8 cellular contexts compared by ENCODE assay signal in genomic region chr7:12623885-12624498, GRCh38. TPM values are rescaled to one million over a fixed set of nuclear protein-coding genes. Genes with fewer than 3 reads are reported as not detected.
DNase-seq lines count a peak whose midpoint lies in the region; ATAC-seq, FAIRE-seq and TF ChIP-seq lines count a peak whose summit lies in the region.

No MANE protein-coding gene starts in this region.

- peak; percentile 83 for FAIRE-seq in RCC 7860 (lab: Jason Lieb, UNC)

- H3K4me1 ChIP-seq in foreskin keratinocyte: peaks cover 3% of the 10 kb centered on the region
- peaks cover 0 to 6% (median 2%) of the 10 kb centered on the region in 4 donors for H3K4me1 ChIP-seq in upper lobe of left lung

- H3K27ac ChIP-seq in foreskin keratinocyte (no peak overlapping the region), upper lobe of left lung (no peak overlapping the region)

- no peak for TF ChIP-seq EP300 in upper lobe of left lung (IDR thresholded peaks at IDR 0.05)

- DNase-seq in NCI-H2171 treated with DMSO at 0.1 percent for 48 hours (lab: John Stamatoyannopoulos, UW) (peak; percentile 28), NCI-H2171 (lab: John Stamatoyannopoulos, UW) (no peak), RCC 7860 (ENCODE audit: low spot score) (peak; percentile 42), foreskin keratinocyte (peak in 1 of 2 donors; percentile 31), upper lobe of left lung (no peak), cerebellum (ENCODE audit: low spot score) (no peak)

- no peaks in the 10 kb centered on the region for H3K36me3 ChIP-seq in upper lobe of left lung

- WGBS in upper lobe of left lung, 2 donors: 23 to 25% methylated on average over 1 of the region's 1 CpG

- TF ChIP-seq CTCF in foreskin keratinocyte (conservative IDR thresholded peaks at IDR 0.05) (peak; percentile 88), upper lobe of left lung (IDR thresholded peaks at IDR 0.05) (peak; percentile 29 to 84 (median 72))

- H3K4me3 ChIP-seq in upper lobe of left lung: no peak overlapping the region

- no peak for TF ChIP-seq POLR2A in upper lobe of left lung (IDR thresholded peaks at IDR 0.05)

- no peaks in the 10 kb centered on the region for H3K9me3 ChIP-seq in upper lobe of left lung

- ATAC-seq in HG03280 (IDR thresholded peaks at IDR 0.05; ENCODE audit: unreplicated experiment) (peak; percentile 53), foreskin keratinocyte (peak; percentile 80), upper lobe of left lung (ENCODE audit: low FRiP score in 2 of 2) (peak in 1 of 2 donors; percentile 77), HG03439 (IDR thresholded peaks at IDR 0.05; ENCODE audit: unreplicated experiment) (no peak)

- H3K27me3 ChIP-seq in foreskin keratinocyte (no peaks in the 10 kb centered on the region), upper lobe of left lung (no peaks in the 10 kb centered on the region)

RNA-seq across cellular contexts. Expression of gene SCIN, which starts 53.5 kb away (rescaled TPM):
- total RNA-seq in foreskin keratinocyte: 0.32 TPM in 1 of 2 replicates, not detected in the other
- 0.09 TPM in 1 of 2 replicates, not detected in the other for polyA plus RNA-seq in foreskin keratinocyte
- total RNA-seq in upper lobe of left lung: 10 to 100 TPM in 5 of 6 donors, 1 to 10 TPM in 1; 9.3 to 19.6 (median 15.0) TPM
- total RNA-seq in cerebellum: 2.5 TPM

Comparison
In these comparisons a context has a peak if more than half of its experiments do, and no peak if none do; other contexts are left out.
1. DNase-seq: peak in NCI-H2171 treated with DMSO at 0.1 percent for 48 hours (single experiment) and RCC 7860 (single experiment); none in NCI-H2171 (single experiment), upper lobe of left lung (0 of 2) and cerebellum (single experiment).